Comparison of ENCODE assay signal across 8 cellular contexts in the genomic region with DNA sequence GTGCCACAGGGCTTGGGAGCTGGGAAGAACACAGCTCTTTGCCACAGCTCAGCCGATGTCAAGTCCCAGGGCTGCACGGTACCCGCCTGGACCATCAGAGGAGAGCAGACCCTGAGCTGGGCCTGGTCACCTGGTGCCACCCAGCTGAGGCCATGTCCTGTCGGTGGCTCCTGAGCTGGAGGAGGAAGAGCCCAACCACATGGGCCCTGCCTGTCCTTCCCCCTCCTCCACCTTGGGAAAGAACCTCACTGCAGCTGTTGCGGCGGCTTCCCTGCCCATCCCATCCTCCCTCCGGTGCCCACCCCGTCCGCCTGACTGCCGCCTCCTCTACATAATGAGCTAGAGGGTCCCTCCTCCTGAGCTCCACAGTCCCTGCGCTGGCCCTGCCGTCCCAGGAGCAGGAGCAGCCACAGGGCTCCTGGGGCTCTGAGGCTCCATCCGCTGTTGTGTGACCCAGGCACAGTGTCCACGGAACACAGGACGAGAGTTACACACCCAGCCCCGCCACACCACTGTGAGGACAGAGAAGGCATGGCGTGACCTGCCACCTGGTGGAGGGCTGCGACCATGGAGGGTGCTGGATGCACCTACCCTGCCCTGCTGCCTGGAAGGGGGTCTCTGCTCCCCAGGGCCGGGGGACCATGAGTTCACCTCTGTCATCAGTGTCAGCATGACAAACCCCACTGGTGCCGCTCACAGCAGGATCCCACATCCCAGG. TPM values are rescaled to one million over a fixed set of nuclear protein-coding genes. Genes with fewer than 3 reads are reported as not detected.
A peak's percentile ranks its signal among the peaks of the same experiment; 100 is the strongest.
DNase-seq lines count a peak whose midpoint lies in the region; ATAC-seq and TF ChIP-seq lines count a peak whose summit lies in the region.

No MANE protein-coding gene starts in this region.

- peak overlapping the region; percentile 64 for H3K4me3 Mint-ChIP-seq in memory B cell

- peaks cover 3% of the 10 kb centered on the region for H3K36me3 Mint-ChIP-seq in memory B cell

- peak overlapping the region; percentile 80 for H3K27ac Mint-ChIP-seq in memory B cell

- H3K4me1 Mint-ChIP-seq in memory B cell, result peaks cover 10% of the 10 kb centered on the region

- H3K27me3 ChIP-seq in upper lobe of right lung, result peaks cover 20% of the 10 kb centered on the region

- peaks cover 2% of the 10 kb centered on the region for H3K27me3 Mint-ChIP-seq in memory B cell

- TF ChIP-seq CTCF in AG09319 (IDR thresholded peaks at IDR 0.05; ENCODE audit: low read depth, low read length) (peak; percentile 54), upper lobe of right lung (IDR thresholded peaks at IDR 0.05) (peak; percentile 40)

- H3K4me1 ChIP-seq in upper lobe of right lung, result peaks cover 21% of the 10 kb centered on the region

- H3K27ac ChIP-seq in upper lobe of right lung, result no peak overlapping the region

- peak; percentile 95 for ATAC-seq in memory B cell (ENCODE audit: low read depth)
- ATAC-seq in upper lobe of right lung, result peak; percentile 38

- DNase-seq in AG09319 (ENCODE audit: extremely low read depth, low read depth) (no peak), GM19238 (ENCODE audit: insufficient read length, low spot score) (peak; percentile 71), T-helper 1 cell (peak in 3 of 5 donors; percentile 27 to 45 (median 29)), cerebellum (ENCODE audit: low spot score) (peak; percentile 61), memory B cell (ENCODE audit: low spot score in 2 of 2) (peak; percentile 58 to 64), upper lobe of right lung (no peak), DMS114 treated with DMSO at 0.1 percent for 48 hours (lab: John Stamatoyannopoulos, UW; ENCODE audit: unreplicated experiment) (no peak), mucosa of gallbladder (ENCODE audit: low spot score) (no peak)

- H3K9me3 Mint-ChIP-seq in memory B cell, result no peaks in the 10 kb centered on the region

- H3K9me3 ChIP-seq in upper lobe of right lung, result no peaks in the 10 kb centered on the region

- H3K4me3 ChIP-seq in upper lobe of right lung, result no peak overlapping the region

- H3K36me3 ChIP-seq in upper lobe of right lung, result peaks cover 7% of the 10 kb centered on the region

- intact Hi-C loops in upper lobe of right lung (cut with DNase I), result no loop called here

RNA-seq across cellular contexts. Expression of a gene that starts 21.4 kb away (rescaled TPM):
- total RNA-seq in cerebellum (13.7 TPM), upper lobe of right lung (29.9 TPM), mucosa of gallbladder (31.5 TPM)

Comparison
In these comparisons a context has a peak if more than half of its experiments do, and no peak if none do; other contexts are left out.
1. DNase-seq: peak in GM19238 (single experiment), T-helper 1 cell (3 of 5), cerebellum (single experiment) and memory B cell (2 of 2); none in AG09319 (single experiment), upper lobe of right lung (single experiment), DMS114 treated with DMSO at 0.1 percent for 48 hours (single experiment) and mucosa of gallbladder (single experiment).